Comparison of ENCODE assay signal across 28 cellular contexts in genomic region chr11:125925247-125925740, GRCh38. TPM values are rescaled to one million over a fixed set of nuclear protein-coding genes. Genes with fewer than 3 reads are reported as not detected.
DNase-seq lines count a peak whose midpoint lies in the region; ATAC-seq, FAIRE-seq and TF ChIP-seq lines count a peak whose summit lies in the region.
"Had no signal": no experiment of that assay in that cellular context is flagged by ENCODE, and none has a peak within 500 bp of the region (broad histone marks: within the 10 kb centered on the region; RNA-seq: fewer than 3 reads in every experiment).

No MANE protein-coding gene starts in this region.

- no peak for TF ChIP-seq CTCF in colonic mucosa (IDR thresholded peaks at IDR 0.05)
- peak; percentile 71 for TF ChIP-seq CTCF in HepG2 (CRISPR knock-in tag; IDR thresholded peaks at IDR 0.05)
- TF ChIP-seq CTCF in GM13976 (IDR thresholded peaks at IDR 0.05; ENCODE audit: borderline replicate concordance, control extremely low read depth, extremely low read depth, insufficient read depth, missing control alignments), result no peak

- H3K9ac ChIP-seq in colonic mucosa (ENCODE audit: low read depth in 2 of 2, low read length in 2 of 2) (no peak overlapping the region), HepG2 (ENCODE audit: insufficient read depth, low read depth, low read length) (no peak overlapping the region)

- TF ChIP-seq POLR2A in HepG2 (IDR thresholded peaks at IDR 0.05; ENCODE audit: insufficient read depth in 1 of 2, low read depth in 2 of 2, low read length in 2 of 2), result no peak

- H3K36me3 ChIP-seq in colonic mucosa, result no peaks in the 10 kb centered on the region
- H3K36me3 ChIP-seq in HepG2 (replicated peaks in 1 of 2; ENCODE audit: control insufficient read depth in 1 of 2, insufficient read depth in 2 of 2, low read length in 2 of 2), result no peaks in the 10 kb centered on the region
- H3K36me3 ChIP-seq: breast epithelium, lower lobe of right lung, neutrophil, spleen, thoracic aorta had no signal

- POLR2A ChIA-PET in HepG2 (lab: Yijun Ruan, JAX), result interaction anchor here (0.9 to 1.8 kb wide), 6 partner anchors 38 to 379 kb away, joined by 3 to 8 read pairs (median 4); partner anchors contain the start of genes DCPS and HYLS1

- H3K4me3 ChIP-seq in colonic mucosa (no peak overlapping the region), HepG2 (replicated peaks in 1 of 3; ENCODE audit: insufficient read depth in 1 of 3, low read depth in 2 of 3, low read length in 3 of 3) (peak overlapping the region; percentile 7 to 36 (median 15); a peak in 3 of 6 replicates)
- H3K4me3 ChIP-seq: breast epithelium, lower lobe of right lung, spleen, thoracic aorta had no signal

- H3K4me1 ChIP-seq in colonic mucosa, result no peaks in the 10 kb centered on the region
- H3K4me1 ChIP-seq in HepG2 (ENCODE audit: insufficient read depth, low read length), result peaks cover 66% of the 10 kb centered on the region
- H3K4me1 ChIP-seq: breast epithelium, lower lobe of right lung had no signal

- ATAC-seq in HepG2, result peak; percentile 90
- ATAC-seq in HG03469 (IDR thresholded peaks at IDR 0.05; ENCODE audit: unreplicated experiment), result no peak
- ATAC-seq: CD8-positive, alpha-beta T cell; lower lobe of right lung had no signal

- no TSS peak for BruUV-seq in HepG2 (replicated peaks; lab: Mats Ljungman, UMichigan)

- intact Hi-C loops in colonic mucosa (cut with DNase I) (no loop called here), HepG2 (cut with micrococcal nuclease; ENCODE audit: unreplicated experiment) (loop anchor here (2.0 kb wide), 1 partner anchor 18 kb away; no protein-coding TSS in a partner anchor)

- TF ChIP-seq RAD21 in HepG2 (CRISPR knock-in tag; IDR thresholded peaks at IDR 0.05), result peak; percentile 28; the same call in 1 of the 2 replicates

- peak; percentile 40 for DNase-seq in NCI-H2196 (lab: John Stamatoyannopoulos, UW; ENCODE audit: unreplicated experiment)
- no peak for DNase-seq in NCI-H2196 treated with DMSO at 0.1 percent for 48 hours (lab: John Stamatoyannopoulos, UW; ENCODE audit: unreplicated experiment)
- peak; percentile 48 for DNase-seq in colonic mucosa
- DNase-seq in HepG2 (ENCODE audit: low spot score), result peak; percentile 79
- no peak for DNase-seq in COLO668 (lab: John Stamatoyannopoulos, UW; ENCODE audit: unreplicated experiment)
- DNase-seq in GM13976 (ENCODE audit: low spot score), result no peak
- no peak for DNase-seq in Kasumi-1 (lab: John Stamatoyannopoulos, UW)
- DNase-seq: 8988T; activated B cell treated with CpG ODN at 0.5 μM for 24 hours; activated CD4-positive, alpha-beta T cell treated with anti-CD3 and anti-CD28 coated beads, Interleukin-2, amount 50 U/mL, for 4 hours; activated effector memory CD4-positive, alpha-beta T cell treated with anti-CD3 and anti-CD28 coated beads, Interleukin-2, amount 50 U/mL, for 16 hours; CD8-positive, alpha-beta T cell; DMS79; foreskin fibroblast; hippocampal formation; lower lobe of right lung; NCI-H1048; NCI-H524 treated with DMSO at 0.1 percent for 48 hours; RPMI8226; spleen; stimulated activated CD4-positive, alpha-beta T cell treated with anti-CD3 and anti-CD28 coated beads, Interleukin-4, amount 100 ng/mL, for 1 hour; stimulated activated naive CD4-positive, alpha-beta T cell treated with Interleukin-2 at 50 U/mL for 16 hours had no signal

- in situ Hi-C loops in HepG2 (cut with HindIII; ENCODE audit: extremely low pct_ligation_motif_present, low pct_unique_long_range_greater_than_20kb) (no loop called here), GM13976 (cut with MboI; ENCODE audit: low sequenced_read_pairs, unreplicated experiment) (loop anchor here (10.0 kb wide), 1 partner anchor 270 kb away; no protein-coding TSS in a partner anchor)

- H3K79me2 ChIP-seq in HepG2 (ENCODE audit: insufficient read depth, low read length), result no peaks in the 10 kb centered on the region

- CTCF ChIA-PET in HepG2 (lab: Yijun Ruan, JAX; ENCODE audit: low intra/inter-chr PET ratio, low total read pairs), result no interaction called here

- H3K27ac ChIP-seq in colonic mucosa (no peak overlapping the region), HepG2 (ENCODE audit: extremely low read length, insufficient read depth, low read length) (peak overlapping the region; percentile 45)
- H3K27ac ChIP-seq: breast epithelium, lower lobe of right lung, neutrophil, spleen, thoracic aorta had no signal

- TF ChIP-seq EP300 in HepG2 (IDR thresholded peaks at IDR 0.05; ENCODE audit: low read depth in 2 of 2, low read length in 2 of 2), result no peak; a peak in 1 of 4 replicates
- TF ChIP-seq EP300 in HepG2 (CRISPR knock-in tag; IDR thresholded peaks at IDR 0.05; ENCODE audit: borderline replicate concordance), result peak; percentile 40; the same call in 1 of the 2 replicates

- H2AFZ ChIP-seq in HepG2 (ENCODE audit: low read length), result no peak overlapping the region

- H3K27me3 ChIP-seq in colonic mucosa (no peaks in the 10 kb centered on the region), HepG2 (ENCODE audit: control insufficient read depth in 1 of 2, insufficient read depth in 2 of 2, low read length in 2 of 2) (no peaks in the 10 kb centered on the region)
- H3K27me3 ChIP-seq: breast epithelium had no signal

- H4K20me1 ChIP-seq in HepG2 (ENCODE audit: insufficient read depth, low read length), result no peaks in the 10 kb centered on the region

- FAIRE-seq in HepG2 (lab: Jason Lieb, UNC), result peak; percentile 80

- 2% methylated on average over 6 of the region's 6 CpGs for WGBS in HepG2 (ENCODE audit: low lambda C conversion rate)

- peak overlapping the region; percentile 67 for H3K4me2 ChIP-seq in HepG2 (ENCODE audit: low read depth, low read length)

- H3K9me3 ChIP-seq in colonic mucosa, result no peaks in the 10 kb centered on the region
- no peaks in the 10 kb centered on the region for H3K9me3 ChIP-seq in HepG2 (ENCODE audit: low read length)
- H3K9me3 ChIP-seq: breast epithelium, lower lobe of right lung, neutrophil, spleen, thoracic aorta had no signal

RNA-seq across cellular contexts. Expression of gene VSIG10L2, which starts 20.6 kb away (rescaled TPM):
- total RNA-seq in colonic mucosa, result not detected
- total RNA-seq in HepG2 (2016; rRNA removed; fragmentation: Illumina TruSeq; extraction: Trizol), result not detected in 2 replicates
- not detected in 2 replicates for total RNA-seq in HepG2 (2016; cell fraction: cytosol; rRNA removed; fragmentation: Illumina TruSeq; extraction: Trizol; ENCODE audit: low read depth)
- 0.04 TPM in 1 of 2 replicates, not detected in the other for total RNA-seq in HepG2 (2016; cell fraction: insoluble cytoplasmic fraction; rRNA removed; fragmentation: Illumina TruSeq; extraction: Trizol)
- not detected in 2 replicates for total RNA-seq in HepG2 (2016; cell fraction: membrane; rRNA removed; fragmentation: Illumina TruSeq; extraction: Trizol)
- total RNA-seq in HepG2 (2016; cell fraction: nucleus; rRNA removed; fragmentation: Illumina TruSeq; extraction: Trizol), result not detected in 2 replicates
- 0.13 and 0.21 TPM in 2 replicates for polyA plus RNA-seq in HepG2 (2011; rRNA removed)
- 0.04 and 0.05 TPM in 2 replicates for polyA plus RNA-seq in HepG2 (2011; cell fraction: cytosol; rRNA removed)
- polyA plus RNA-seq in HepG2 (2011; cell fraction: nucleus; rRNA removed), result 0.16 and 0.27 TPM in 2 replicates
- 0.07 TPM in 1 of 2 replicates, not detected in the other for polyA plus RNA-seq in HepG2 (2012)
- not detected in 2 replicates for polyA plus RNA-seq in HepG2 (2016; cell fraction: cytosol; fragmentation: Illumina TruSeq; extraction: Trizol; ENCODE audit: low read depth)
- not detected in 2 replicates for polyA plus RNA-seq in HepG2 (2016; cell fraction: insoluble cytoplasmic fraction; fragmentation: Illumina TruSeq; extraction: Trizol; ENCODE audit: low read depth)
- polyA plus RNA-seq in HepG2 (2016; cell fraction: membrane; fragmentation: Illumina TruSeq; extraction: Trizol; ENCODE audit: low read depth), result not detected in 2 replicates
- not detected in 2 replicates for polyA plus RNA-seq in HepG2 (2016; cell fraction: nucleus; fragmentation: Illumina TruSeq; extraction: Trizol; ENCODE audit: insufficient read depth, low read depth)
- polyA minus RNA-seq in HepG2 (2011; rRNA and poly(A)+ RNA removed; ENCODE audit: low replicate concordance), result 0.04 TPM in 1 of 2 replicates, not detected in the other
- not detected in 2 replicates for polyA minus RNA-seq in HepG2 (2011; cell fraction: cytosol; rRNA and poly(A)+ RNA removed)
- 0.13 TPM in 1 of 2 replicates, not detected in the other for polyA minus RNA-seq in HepG2 (2011; cell fraction: nucleus; rRNA and poly(A)+ RNA removed)
- total RNA-seq: activated B cell treated with CpG ODN at 0.5 μM for 24 hours; CD8-positive, alpha-beta T cell; lower lobe of right lung; renal cortical epithelial cell; T-helper 2 cell treated with Interferon-gamma antibody and Interleukin-4, amounts not matched to agents 100 ng/mL and 5 ng/mL, for 36 hours; thoracic aorta had no signal

RNA-seq across cellular contexts. Expression of gene DDX25, which starts 21.0 kb away (rescaled TPM):
- total RNA-seq in colonic mucosa (under 1 TPM in 1 of 2 donors, not detected in 1; 0.16 TPM), HepG2 (2016; rRNA removed; fragmentation: Illumina TruSeq; extraction: Trizol) (0.11 and 0.29 TPM in 2 replicates)
- total RNA-seq in HepG2 (2016; cell fraction: cytosol; rRNA removed; fragmentation: Illumina TruSeq; extraction: Trizol; ENCODE audit: low read depth), result 0.71 TPM in 2 replicates
- 0.24 TPM in 1 of 2 replicates, not detected in the other for total RNA-seq in HepG2 (2016; cell fraction: insoluble cytoplasmic fraction; rRNA removed; fragmentation: Illumina TruSeq; extraction: Trizol)
- 0.37 and 0.38 TPM in 2 replicates for total RNA-seq in HepG2 (2016; cell fraction: membrane; rRNA removed; fragmentation: Illumina TruSeq; extraction: Trizol)
- not detected in 2 replicates for total RNA-seq in HepG2 (2016; cell fraction: nucleus; rRNA removed; fragmentation: Illumina TruSeq; extraction: Trizol)
- 0.13 and 0.17 TPM in 2 replicates for polyA plus RNA-seq in HepG2 (2011; rRNA removed)
- 0.09 and 0.12 TPM in 2 replicates for polyA plus RNA-seq in HepG2 (2011; cell fraction: cytosol; rRNA removed)
- polyA plus RNA-seq in HepG2 (2011; cell fraction: nucleus; rRNA removed), result 0.14 and 0.24 TPM in 2 replicates
- 0.17 and 0.40 TPM in 2 replicates for polyA plus RNA-seq in HepG2 (2012)
- polyA plus RNA-seq in HepG2 (2016; cell fraction: cytosol; fragmentation: Illumina TruSeq; extraction: Trizol; ENCODE audit: low read depth), result 0.60 and 0.75 TPM in 2 replicates
- polyA plus RNA-seq in HepG2 (2016; cell fraction: insoluble cytoplasmic fraction; fragmentation: Illumina TruSeq; extraction: Trizol; ENCODE audit: low read depth), result 0.40 and 0.72 TPM in 2 replicates
- 0.23 and 0.99 TPM in 2 replicates for polyA plus RNA-seq in HepG2 (2016; cell fraction: membrane; fragmentation: Illumina TruSeq; extraction: Trizol; ENCODE audit: low read depth)
- 0.93 TPM in 1 of 2 replicates, not detected in the other for polyA plus RNA-seq in HepG2 (2016; cell fraction: nucleus; fragmentation: Illumina TruSeq; extraction: Trizol; ENCODE audit: insufficient read depth, low read depth)
- polyA minus RNA-seq in HepG2 (2011; rRNA and poly(A)+ RNA removed; ENCODE audit: low replicate concordance), result 0.04 TPM in 1 of 2 replicates, not detected in the other
- not detected in 2 replicates for polyA minus RNA-seq in HepG2 (2011; cell fraction: cytosol; rRNA and poly(A)+ RNA removed)
- 0.13 and 0.50 TPM in 2 replicates for polyA minus RNA-seq in HepG2 (2011; cell fraction: nucleus; rRNA and poly(A)+ RNA removed)
- total RNA-seq: activated B cell treated with CpG ODN at 0.5 μM for 24 hours; lower lobe of right lung; T-helper 2 cell treated with Interferon-gamma antibody and Interleukin-4, amounts not matched to agents 100 ng/mL and 5 ng/mL, for 36 hours; thoracic aorta had no signal

RNA-seq across cellular contexts. Expression of gene PUS3, which starts 22.3 kb away (rescaled TPM):
- total RNA-seq in colonic mucosa (1 to 10 TPM; 6.8 to 8.4 TPM), HepG2 (2016; rRNA removed; fragmentation: Illumina TruSeq; extraction: Trizol) (18.2 and 22.9 TPM in 2 replicates)
- total RNA-seq in HepG2 (2016; cell fraction: cytosol; rRNA removed; fragmentation: Illumina TruSeq; extraction: Trizol; ENCODE audit: low read depth), result 5.5 and 5.9 TPM in 2 replicates
- total RNA-seq in HepG2 (2016; cell fraction: insoluble cytoplasmic fraction; rRNA removed; fragmentation: Illumina TruSeq; extraction: Trizol), result 16.9 and 22.4 TPM in 2 replicates
- total RNA-seq in HepG2 (2016; cell fraction: membrane; rRNA removed; fragmentation: Illumina TruSeq; extraction: Trizol), result 9.5 and 12.0 TPM in 2 replicates
- total RNA-seq in HepG2 (2016; cell fraction: nucleus; rRNA removed; fragmentation: Illumina TruSeq; extraction: Trizol), result 9.6 and 10.8 TPM in 2 replicates
- 4.7 and 6.0 TPM in 2 replicates for polyA plus RNA-seq in HepG2 (2011; rRNA removed)
- polyA plus RNA-seq in HepG2 (2011; cell fraction: cytosol; rRNA removed), result 4.2 and 6.7 TPM in 2 replicates
- polyA plus RNA-seq in HepG2 (2011; cell fraction: nucleus; rRNA removed), result 1.8 and 2.4 TPM in 2 replicates
- polyA plus RNA-seq in HepG2 (2012), result 13.1 and 13.6 TPM in 2 replicates
- polyA plus RNA-seq in HepG2 (2016; cell fraction: cytosol; fragmentation: Illumina TruSeq; extraction: Trizol; ENCODE audit: low read depth), result 4.8 and 5.5 TPM in 2 replicates
- 21.1 and 26.9 TPM in 2 replicates for polyA plus RNA-seq in HepG2 (2016; cell fraction: insoluble cytoplasmic fraction; fragmentation: Illumina TruSeq; extraction: Trizol; ENCODE audit: low read depth)
- 6.2 and 11.5 TPM in 2 replicates for polyA plus RNA-seq in HepG2 (2016; cell fraction: membrane; fragmentation: Illumina TruSeq; extraction: Trizol; ENCODE audit: low read depth)
- 15.5 and 21.5 TPM in 2 replicates for polyA plus RNA-seq in HepG2 (2016; cell fraction: nucleus; fragmentation: Illumina TruSeq; extraction: Trizol; ENCODE audit: insufficient read depth, low read depth)
- 4.6 and 6.9 TPM in 2 replicates for polyA minus RNA-seq in HepG2 (2011; rRNA and poly(A)+ RNA removed; ENCODE audit: low replicate concordance)
- 8.4 and 9.7 TPM in 2 replicates for polyA minus RNA-seq in HepG2 (2011; cell fraction: cytosol; rRNA and poly(A)+ RNA removed)
- 4.8 and 6.1 TPM in 2 replicates for polyA minus RNA-seq in HepG2 (2011; cell fraction: nucleus; rRNA and poly(A)+ RNA removed)

RNA-seq across cellular contexts. Expression of gene HYLS1, which starts 37.8 kb away (rescaled TPM):
- total RNA-seq in colonic mucosa (1 to 10 TPM; 5.6 to 8.2 TPM), HepG2 (2016; rRNA removed; fragmentation: Illumina TruSeq; extraction: Trizol) (3.8 and 5.6 TPM in 2 replicates)
- total RNA-seq in HepG2 (2016; cell fraction: cytosol; rRNA removed; fragmentation: Illumina TruSeq; extraction: Trizol; ENCODE audit: low read depth), result 1.1 and 1.3 TPM in 2 replicates
- 3.8 and 5.5 TPM in 2 replicates for total RNA-seq in HepG2 (2016; cell fraction: insoluble cytoplasmic fraction; rRNA removed; fragmentation: Illumina TruSeq; extraction: Trizol)
- total RNA-seq in HepG2 (2016; cell fraction: membrane; rRNA removed; fragmentation: Illumina TruSeq; extraction: Trizol), result 2.0 and 2.2 TPM in 2 replicates
- 2.1 and 2.5 TPM in 2 replicates for total RNA-seq in HepG2 (2016; cell fraction: nucleus; rRNA removed; fragmentation: Illumina TruSeq; extraction: Trizol)
- 1.1 and 1.3 TPM in 2 replicates for polyA plus RNA-seq in HepG2 (2011; rRNA removed)
- 0.62 and 0.85 TPM in 2 replicates for polyA plus RNA-seq in HepG2 (2011; cell fraction: cytosol; rRNA removed)
- 0.47 and 0.52 TPM in 2 replicates for polyA plus RNA-seq in HepG2 (2011; cell fraction: nucleus; rRNA removed)
- polyA plus RNA-seq in HepG2 (2012), result 1.3 and 1.4 TPM in 2 replicates
- 0.41 and 0.57 TPM in 2 replicates for polyA plus RNA-seq in HepG2 (2016; cell fraction: cytosol; fragmentation: Illumina TruSeq; extraction: Trizol; ENCODE audit: low read depth)
- 4.5 and 6.0 TPM in 2 replicates for polyA plus RNA-seq in HepG2 (2016; cell fraction: insoluble cytoplasmic fraction; fragmentation: Illumina TruSeq; extraction: Trizol; ENCODE audit: low read depth)
- 0.76 and 0.81 TPM in 2 replicates for polyA plus RNA-seq in HepG2 (2016; cell fraction: membrane; fragmentation: Illumina TruSeq; extraction: Trizol; ENCODE audit: low read depth)
- 2.4 and 2.9 TPM in 2 replicates for polyA plus RNA-seq in HepG2 (2016; cell fraction: nucleus; fragmentation: Illumina TruSeq; extraction: Trizol; ENCODE audit: insufficient read depth, low read depth)
- 0.50 TPM in 1 of 2 replicates, not detected in the other for polyA minus RNA-seq in HepG2 (2011; rRNA and poly(A)+ RNA removed; ENCODE audit: low replicate concordance)
- 0.44 TPM in 1 of 2 replicates, not detected in the other for polyA minus RNA-seq in HepG2 (2011; cell fraction: cytosol; rRNA and poly(A)+ RNA removed)
- polyA minus RNA-seq in HepG2 (2011; cell fraction: nucleus; rRNA and poly(A)+ RNA removed), result 0.90 and 1.5 TPM in 2 replicates

Comparison
In these comparisons a context has a peak if more than half of its experiments do, and no peak if none do; other contexts are left out.
1. DNase-seq: peak in NCI-H2196 (single experiment), colonic mucosa (single experiment) and HepG2 (single experiment); none in NCI-H2196 treated with DMSO at 0.1 percent for 48 hours (single experiment), COLO668 (single experiment), GM13976 (single experiment) and Kasumi-1 (0 of 2).